In the genomic region with DNA sequence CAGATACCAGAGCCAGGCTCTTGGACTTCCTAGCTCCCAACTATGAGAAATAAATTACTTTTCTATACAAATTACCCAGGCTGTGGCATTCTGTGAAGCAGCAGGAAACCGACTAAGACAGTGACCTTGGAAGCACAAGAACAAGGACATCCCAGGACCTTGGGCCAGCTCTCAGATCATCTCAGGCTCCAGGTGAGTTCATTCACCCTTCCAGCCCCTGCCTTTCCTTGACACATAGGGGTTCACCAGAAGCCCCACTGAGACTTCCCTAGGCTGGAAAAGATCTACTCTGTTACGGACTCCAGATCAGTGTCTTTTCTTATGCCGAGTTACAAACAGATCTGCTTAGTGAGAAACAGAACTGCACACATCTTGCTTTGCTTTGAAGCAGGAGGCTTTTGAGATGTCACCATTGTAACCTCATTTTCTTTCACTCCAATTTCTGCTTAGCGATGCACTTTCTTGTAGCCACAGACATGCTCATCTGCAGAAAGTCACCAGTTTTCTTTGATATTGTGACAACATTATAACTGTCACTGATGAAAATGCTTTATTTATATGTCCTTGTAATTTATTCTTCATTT, we compare ENCODE assay signal across 19 cellular contexts. TPM values are rescaled to one million over a fixed set of nuclear protein-coding genes. Genes with fewer than 3 reads are reported as not detected.
DNase-seq lines count a peak whose midpoint lies in the region; ATAC-seq, FAIRE-seq and TF ChIP-seq lines count a peak whose summit lies in the region.
"Had no signal": no experiment of that assay in that cellular context is flagged by ENCODE, and none has a peak within 500 bp of the region (broad histone marks: within the 10 kb centered on the region; RNA-seq: fewer than 3 reads in every experiment).

No MANE protein-coding gene starts in this region.

- H3K36me3 ChIP-seq in CD4-positive, CD25-positive, alpha-beta regulatory T cell (ENCODE audit: control insufficient read depth, insufficient read depth, low read length), result no peaks in the 10 kb centered on the region
- no peaks in the 10 kb centered on the region for H3K36me3 ChIP-seq in HepG2 (replicated peaks in 1 of 2; ENCODE audit: control insufficient read depth in 1 of 2, insufficient read depth in 2 of 2, low read length in 2 of 2)

- no peak for TF ChIP-seq CTCF in HepG2 (CRISPR knock-in tag; IDR thresholded peaks at IDR 0.05)
- no peak for TF ChIP-seq CTCF in GM20000 (IDR thresholded peaks at IDR 0.05; ENCODE audit: extremely low read depth, missing control alignments)
- TF ChIP-seq CTCF in HFFc6 (IDR thresholded peaks at IDR 0.05), result no peak

- no peaks in the 10 kb centered on the region for H3K79me2 ChIP-seq in HepG2 (ENCODE audit: insufficient read depth, low read length)

- H3K27ac ChIP-seq in CD4-positive, CD25-positive, alpha-beta regulatory T cell (ENCODE audit: insufficient read depth, low read length, poor library complexity, severe bottlenecking), result peak overlapping the region; percentile 25
- no peak overlapping the region for H3K27ac ChIP-seq in HepG2 (ENCODE audit: extremely low read length, insufficient read depth, low read length)

- no peaks in the 10 kb centered on the region for H3K27me3 ChIP-seq in CD4-positive, CD25-positive, alpha-beta regulatory T cell (ENCODE audit: control insufficient read depth, insufficient read depth, low read length)
- H3K27me3 ChIP-seq in HepG2 (ENCODE audit: control insufficient read depth in 1 of 2, insufficient read depth in 2 of 2, low read length in 2 of 2), result no peaks in the 10 kb centered on the region; a peak in 2 of 5 replicates
- H3K27me3 ChIP-seq: dorsolateral prefrontal cortex had no signal

- H3K4me1 ChIP-seq in CD4-positive, CD25-positive, alpha-beta regulatory T cell (ENCODE audit: control insufficient read depth, insufficient read depth, low read length, poor library complexity, severe bottlenecking), result peaks cover 24% of the 10 kb centered on the region
- no peaks in the 10 kb centered on the region for H3K4me1 ChIP-seq in HepG2 (ENCODE audit: insufficient read depth, low read length)

- BruUV-seq in HepG2 (replicated peaks; lab: Mats Ljungman, UMichigan), result no TSS peak

- CTCF ChIA-PET in HepG2 (lab: Yijun Ruan, JAX; ENCODE audit: low intra/inter-chr PET ratio, low total read pairs), result no interaction called here

- DNase-seq in CD4-positive, CD25-positive, alpha-beta regulatory T cell, result peak in 1 of 3 donors; percentile 53
- DNase-seq in GM12892 (ENCODE audit: insufficient read length) (no peak), T-helper 17 cell (no peak), HepG2 (ENCODE audit: low spot score) (no peak), GM20000 (ENCODE audit: low spot score) (no peak), HFFc6 (no peak), dedifferentiated amniotic fluid mesenchymal stem cell (ENCODE audit: extremely low spot score) (no peak), ureter (ENCODE audit: low spot score) (no peak)
- DNase-seq: AML-193; dorsolateral prefrontal cortex; left ventricle myocardium superior; NCI-H146; NCI-H82; stimulated activated CD4-positive, alpha-beta T cell treated with anti-CD3 and anti-CD28 coated beads, Interleukin-2, amount 100 ng/mL, for 48 hours; SW 1271 had no signal

- TF ChIP-seq EP300 in HepG2 (IDR thresholded peaks at IDR 0.05; ENCODE audit: low read depth in 2 of 2, low read length in 2 of 2) (no peak), HepG2 (CRISPR knock-in tag; IDR thresholded peaks at IDR 0.05; ENCODE audit: borderline replicate concordance) (no peak)

- H3K9me3 ChIP-seq in CD4-positive, CD25-positive, alpha-beta regulatory T cell (ENCODE audit: control insufficient read depth in 2 of 2, low read length in 2 of 2), result no peaks in the 10 kb centered on the region
- H3K9me3 ChIP-seq in T-helper 17 cell (ENCODE audit: control insufficient read depth, low read length, poor library complexity, severe bottlenecking) (no peaks in the 10 kb centered on the region), HepG2 (ENCODE audit: low read length) (no peaks in the 10 kb centered on the region)

- in situ Hi-C loops in HepG2 (cut with HindIII; ENCODE audit: extremely low pct_ligation_motif_present, low pct_unique_long_range_greater_than_20kb), result no loop called here

- peak; percentile 65 for FAIRE-seq in GM12892 (lab: Jason Lieb, UNC)
- no peak for FAIRE-seq in HepG2 (lab: Jason Lieb, UNC)
- FAIRE-seq: bronchial epithelial cell had no signal

- 37% methylated on average over 4 of the region's 4 CpGs for WGBS in HepG2 (ENCODE audit: low lambda C conversion rate)

- intact Hi-C loops in HepG2 (cut with micrococcal nuclease; ENCODE audit: unreplicated experiment), result no loop called here

- no peak overlapping the region for H2AFZ ChIP-seq in HepG2 (ENCODE audit: low read length)

- H3K4me2 ChIP-seq in HepG2 (ENCODE audit: low read depth, low read length), result no peak overlapping the region

- no peak overlapping the region for H3K9ac ChIP-seq in HepG2 (ENCODE audit: insufficient read depth, low read depth, low read length)

- H3K27ac Mint-ChIP-seq in CD4-positive, CD25-positive, alpha-beta regulatory T cell, result peak overlapping the region; percentile 44 to 94 (median 75)
- H3K27ac Mint-ChIP-seq in T-helper 17 cell, result peak overlapping the region; percentile 93
- H3K27ac Mint-ChIP-seq in HFFc6, result no peak overlapping the region

- no peaks in the 10 kb centered on the region for H4K20me1 ChIP-seq in HepG2 (ENCODE audit: insufficient read depth, low read length)

- H3K36me3 Mint-ChIP-seq in CD4-positive, CD25-positive, alpha-beta regulatory T cell, result no peaks in the 10 kb centered on the region
- H3K36me3 Mint-ChIP-seq in T-helper 17 cell (ENCODE audit: low read depth) (no peaks in the 10 kb centered on the region), HFFc6 (ENCODE audit: low read depth) (no peaks in the 10 kb centered on the region)

- no peak overlapping the region for H3K4me3 ChIP-seq in CD4-positive, CD25-positive, alpha-beta regulatory T cell (ENCODE audit: low read depth, low read length)
- no peak overlapping the region for H3K4me3 ChIP-seq in HepG2 (replicated peaks in 1 of 3; ENCODE audit: insufficient read depth in 1 of 3, low read depth in 2 of 3, low read length in 3 of 3)
- H3K4me3 ChIP-seq: dorsolateral prefrontal cortex had no signal

- POLR2A ChIA-PET in HepG2 (lab: Yijun Ruan, JAX), result no interaction called here

- no peak for TF ChIP-seq POLR2A in GM12892 (IDR thresholded peaks at IDR 0.05; ENCODE audit: low read depth, low read length)
- TF ChIP-seq POLR2A in HepG2 (IDR thresholded peaks at IDR 0.05; ENCODE audit: insufficient read depth in 1 of 2, low read depth in 2 of 2, low read length in 2 of 2), result no peak

- TF ChIP-seq RAD21 in HepG2 (CRISPR knock-in tag; IDR thresholded peaks at IDR 0.05), result no peak

- no peaks in the 10 kb centered on the region for H3K27me3 Mint-ChIP-seq in CD4-positive, CD25-positive, alpha-beta regulatory T cell
- H3K27me3 Mint-ChIP-seq in T-helper 17 cell (no peaks in the 10 kb centered on the region), HFFc6 (ENCODE audit: insufficient read depth) (no peaks in the 10 kb centered on the region; the same call in none of the 2 replicates)

- ATAC-seq in CD4-positive, CD25-positive, alpha-beta regulatory T cell (ENCODE audit: low read depth in 2 of 2), result peak in 1 of 2 donors; percentile 27
- ATAC-seq in T-helper 17 cell (peak; percentile 59), HepG2 (no peak)
- ATAC-seq: esophagus mucosa, HCT116, left ventricle myocardium superior had no signal

- peaks cover 0 to 2% (median 0%) of the 10 kb centered on the region in 7 donors for H3K9me3 Mint-ChIP-seq in CD4-positive, CD25-positive, alpha-beta regulatory T cell
- H3K9me3 Mint-ChIP-seq in HFFc6, result no peaks in the 10 kb centered on the region

- H3K4me3 Mint-ChIP-seq in CD4-positive, CD25-positive, alpha-beta regulatory T cell, result peak overlapping the region in 1 of 4 donors; percentile 60
- peak overlapping the region; percentile 64 for H3K4me3 Mint-ChIP-seq in T-helper 17 cell
- no peak overlapping the region for H3K4me3 Mint-ChIP-seq in HFFc6

- peaks cover 17 to 59% (median 30%) of the 10 kb centered on the region in 4 donors for H3K4me1 Mint-ChIP-seq in CD4-positive, CD25-positive, alpha-beta regulatory T cell
- H3K4me1 Mint-ChIP-seq in T-helper 17 cell, result peaks cover 34% of the 10 kb centered on the region
- peaks cover 5% of the 10 kb centered on the region for H3K4me1 Mint-ChIP-seq in HFFc6 (ENCODE audit: low read depth)

TF ChIP-seq in HepG2, 621 proteins besides CTCF, POLR2A, EP300 and RAD21:
- TF ChIP-seq ZBTB7A (CRISPR knock-in tag; IDR thresholded peaks at IDR 0.05) (no peak), MAFF (IDR thresholded peaks at IDR 0.05; ENCODE audit: low read depth, low read length) (peak; percentile 29; the same call in 1 of the 2 replicates), MAFK (conservative IDR thresholded peaks at IDR 0.05 in 1 of 2, IDR thresholded peaks at IDR 0.05 in 1 of 2; ENCODE audit: low read length in 2 of 2) (peak; percentile 62 to 82; a peak in 3 of 4 replicates)

RNA-seq across cellular contexts. Expression of gene CD180, which starts 8.2 kb away (rescaled TPM):
- not detected for total RNA-seq in CD4-positive, CD25-positive, alpha-beta regulatory T cell
- under 1 TPM in 3 of 4 donors, not detected in 1; 0.06 to 0.37 (median 0.11) TPM for polyA plus RNA-seq in CD4-positive, CD25-positive, alpha-beta regulatory T cell
- polyA plus RNA-seq in GM12892 (2012; ENCODE audit: missing spikeins), result 2.0 TPM
- 1 to 10 TPM in 1 of 2 donors, under 1 TPM in 1; 0.05 to 1.3 TPM for total RNA-seq in T-helper 17 cell
- total RNA-seq in HepG2 (2016; rRNA removed; fragmentation: Illumina TruSeq; extraction: Trizol), result not detected in 2 replicates
- not detected in 2 replicates for total RNA-seq in HepG2 (2016; cell fraction: cytosol; rRNA removed; fragmentation: Illumina TruSeq; extraction: Trizol; ENCODE audit: low read depth)
- total RNA-seq in HepG2 (2016; cell fraction: insoluble cytoplasmic fraction; rRNA removed; fragmentation: Illumina TruSeq; extraction: Trizol), result not detected in 2 replicates
- not detected in 2 replicates for total RNA-seq in HepG2 (2016; cell fraction: membrane; rRNA removed; fragmentation: Illumina TruSeq; extraction: Trizol)
- not detected in 2 replicates for total RNA-seq in HepG2 (2016; cell fraction: nucleus; rRNA removed; fragmentation: Illumina TruSeq; extraction: Trizol)
- not detected in 2 replicates for polyA plus RNA-seq in HepG2 (2011; rRNA removed)
- polyA plus RNA-seq in HepG2 (2011; cell fraction: cytosol; rRNA removed), result not detected in 2 replicates
- polyA plus RNA-seq in HepG2 (2011; cell fraction: nucleus; rRNA removed), result not detected in 2 replicates
- polyA plus RNA-seq in HepG2 (2012), result not detected in 2 replicates
- not detected in 2 replicates for polyA plus RNA-seq in HepG2 (2016; cell fraction: cytosol; fragmentation: Illumina TruSeq; extraction: Trizol; ENCODE audit: low read depth)
- not detected in 2 replicates for polyA plus RNA-seq in HepG2 (2016; cell fraction: insoluble cytoplasmic fraction; fragmentation: Illumina TruSeq; extraction: Trizol; ENCODE audit: low read depth)
- not detected in 2 replicates for polyA plus RNA-seq in HepG2 (2016; cell fraction: membrane; fragmentation: Illumina TruSeq; extraction: Trizol; ENCODE audit: low read depth)
- not detected in 2 replicates for polyA plus RNA-seq in HepG2 (2016; cell fraction: nucleus; fragmentation: Illumina TruSeq; extraction: Trizol; ENCODE audit: insufficient read depth, low read depth)
- not detected in 2 replicates for polyA minus RNA-seq in HepG2 (2011; rRNA and poly(A)+ RNA removed; ENCODE audit: low replicate concordance)
- not detected in 2 replicates for polyA minus RNA-seq in HepG2 (2011; cell fraction: cytosol; rRNA and poly(A)+ RNA removed)
- not detected in 2 replicates for polyA minus RNA-seq in HepG2 (2011; cell fraction: nucleus; rRNA and poly(A)+ RNA removed)
- total RNA-seq in HFFc6 (2021; fragmentation: NEBNext Ultra II Directional; extraction: Animal tissue kit (Norgen Biotek cat#: 25700)), result not detected
- total RNA-seq in ureter, result 2.1 TPM
- total RNA-seq: bronchial epithelial cell, glomerular endothelial cell had no signal
